In the genomic region with DNA sequence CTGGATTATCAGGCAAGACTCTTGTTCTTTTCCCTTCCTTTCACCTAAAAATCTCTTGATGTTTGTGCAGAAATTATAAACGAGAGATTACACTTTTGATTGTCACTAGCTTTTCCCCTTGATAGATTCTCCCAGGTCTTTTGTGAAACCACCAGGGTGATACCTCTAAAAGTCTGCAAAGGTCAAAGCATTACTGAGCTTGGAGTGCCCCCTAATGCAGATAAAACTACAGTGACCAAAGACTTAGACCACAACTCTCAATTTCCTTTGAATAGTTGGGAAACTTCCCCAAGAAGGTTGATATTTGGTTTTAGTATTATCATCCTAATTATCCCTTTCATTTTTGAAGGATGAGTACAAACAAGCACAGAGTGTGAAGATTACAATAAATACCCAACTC, we compare ENCODE assay signal across 1 cellular context.
TF ChIP-seq lines count a peak whose summit lies in the region.

No MANE protein-coding gene starts in this region.

TF ChIP-seq in GM12878, 131 proteins besides CTCF, POLR2A, EP300 and RAD21 (continued from another document):
- TF ChIP-seq YBX1 (IDR thresholded peaks at IDR 0.05) (no peak), SREBF1 (IDR thresholded peaks at IDR 0.05; ENCODE audit: low read length) (no peak), USF1 (IDR thresholded peaks at IDR 0.05; ENCODE audit: borderline replicate concordance, extremely low read length, insufficient read depth, low read depth, low read length) (no peak), SPI1 (IDR thresholded peaks at IDR 0.05; ENCODE audit: borderline replicate concordance, insufficient read depth, low read depth, low read length) (no peak)
